In genomic region chr15:68774521-68775293, GRCh38 we compare ENCODE assay signal across 24 cellular contexts. TPM values are rescaled to one million over a fixed set of nuclear protein-coding genes. Genes with fewer than 3 reads are reported as not detected.
A peak's percentile ranks its signal among the peaks of the same experiment; 100 is the strongest.
DNase-seq lines count a peak whose midpoint lies in the region; ATAC-seq and TF ChIP-seq lines count a peak whose summit lies in the region.
"Had no signal": no experiment of that assay in that cellular context is flagged by ENCODE, and none has a peak within 500 bp of the region (broad histone marks: within the 10 kb centered on the region; RNA-seq: fewer than 3 reads in every experiment).

No MANE protein-coding gene starts in this region.

- no peak for TF ChIP-seq POLR2A in sigmoid colon (IDR thresholded peaks at IDR 0.05)
- no peak for TF ChIP-seq POLR2A in right lobe of liver (IDR thresholded peaks at IDR 0.05)

- TF ChIP-seq CTCF in right atrium auricular region (IDR thresholded peaks at IDR 0.05) (no peak), sigmoid colon (IDR thresholded peaks at IDR 0.05) (no peak), right lobe of liver (IDR thresholded peaks at IDR 0.05) (no peak)

- peak overlapping the region; percentile 87 for H3K27ac ChIP-seq in caudate nucleus (ENCODE audit: low read depth, low read length)
- peak overlapping the region; percentile 52 to 79 for H3K27ac ChIP-seq in right atrium auricular region
- peak overlapping the region; percentile 45 to 67 (median 52) for H3K27ac ChIP-seq in sigmoid colon
- H3K27ac ChIP-seq in right lobe of liver = no peak overlapping the region
- H3K27ac ChIP-seq: BLaER1, hepatocyte, parathyroid adenoma, PC-9, SJSA1 had no signal

- ATAC-seq in left colon (no peak), GM19397 (IDR thresholded peaks at IDR 0.05; ENCODE audit: unreplicated experiment) (no peak), right lobe of liver (no peak)
- ATAC-seq: naive thymus-derived CD4-positive, alpha-beta T cell; stimulated activated naive CD8-positive, alpha-beta T cell treated with anti-CD3 and anti-CD28 coated beads, Interleukin-15, Interleukin-2, amounts not matched to agents 100 U/mL and 50 U/mL, for 24 hours had no signal

- peaks cover 0 to 27% of the 10 kb centered on the region in 2 donors for H3K4me1 ChIP-seq in right atrium auricular region
- peaks cover 0 to 24% (median 20%) of the 10 kb centered on the region in 4 donors for H3K4me1 ChIP-seq in sigmoid colon
- H3K4me1 ChIP-seq in right lobe of liver = no peaks in the 10 kb centered on the region
- H3K4me1 ChIP-seq: parathyroid adenoma, SJSA1 had no signal

- intact Hi-C loops in sigmoid colon (cut with DNase I) (no loop called here), left colon (cut with DNase I, micrococcal nuclease) (no loop called here), right lobe of liver (cut with DNase I) (no loop called here)

- no peaks in the 10 kb centered on the region for H3K9me3 ChIP-seq in right atrium auricular region
- H3K9me3 ChIP-seq in sigmoid colon = no peaks in the 10 kb centered on the region
- no peaks in the 10 kb centered on the region for H3K9me3 ChIP-seq in right lobe of liver
- H3K9me3 ChIP-seq: SJSA1 had no signal

- no peak for TF ChIP-seq EP300 in sigmoid colon (IDR thresholded peaks at IDR 0.05)

- DNase-seq in AG08395 (ENCODE audit: low spot score) (peak; percentile 21), caudate nucleus (lab: John Stamatoyannopoulos, UW) (no peak), right atrium auricular region (ENCODE audit: low spot score) (no peak), sigmoid colon (no peak), left colon (no peak), right lobe of liver (no peak), germinal center (ENCODE audit: low spot score) (no peak)
- DNase-seq: activated CD4-positive, alpha-beta memory T cell treated with anti-CD3 and anti-CD28 coated beads, Interleukin-2, amount 10 ng/mL, durations not matched to agents 7 days and 5 days; activated naive CD4-positive, alpha-beta T cell; activated T-cell treated with anti-CD3 and anti-CD28 coated beads, Interleukin-2, amount 50 U/mL, for 1 hour; EL; HCEC 1CT; KBM-7; naive thymus-derived CD4-positive, alpha-beta T cell; NCI-H187 treated with DMSO at 0.1 percent for 48 hours; PC-9; stimulated activated CD4-positive, alpha-beta T cell treated with anti-CD3 and anti-CD28 coated beads, Interleukin-4, amount 100 ng/mL, for 1 hour; stimulated activated naive CD8-positive, alpha-beta T cell treated with anti-CD3 and anti-CD28 coated beads, Interleukin-15, Interleukin-2, amounts not matched to agents 100 U/mL and 50 U/mL, for 24 hours had no signal

- H3K27me3 ChIP-seq in right atrium auricular region (no peaks in the 10 kb centered on the region), sigmoid colon (no peaks in the 10 kb centered on the region), right lobe of liver (no peaks in the 10 kb centered on the region)
- H3K27me3 ChIP-seq: BLaER1, hepatocyte, SJSA1 had no signal

- no peak overlapping the region for H3K4me3 ChIP-seq in right atrium auricular region
- H3K4me3 ChIP-seq in sigmoid colon = no peak overlapping the region
- no peak overlapping the region for H3K4me3 ChIP-seq in right lobe of liver
- H3K4me3 ChIP-seq: BLaER1, hepatocyte, PC-9, SJSA1, smooth muscle cell had no signal

- H3K36me3 ChIP-seq in right atrium auricular region = peaks cover 15% of the 10 kb centered on the region
- H3K36me3 ChIP-seq in sigmoid colon = peaks cover 0 to 20% (median 0%) of the 10 kb centered on the region in 4 donors
- H3K36me3 ChIP-seq in right lobe of liver = peaks cover 0 to 17% (median 0%) of the 10 kb centered on the region in 4 donors

- 95 to 98% methylated on average over 3 of the region's 3 CpGs for WGBS in sigmoid colon, 2 donors
- 92% methylated on average over 3 of the region's 3 CpGs for WGBS in right lobe of liver (ENCODE audit: insufficient coverage, low coverage, low lambda C conversion rate, missing lambda C conversion rate)

RNA-seq across cellular contexts. Expression of gene ANP32A, which starts 46.0 kb away (rescaled TPM):
- 10 to 100 TPM; 60.9 to 69.2 TPM for total RNA-seq in right atrium auricular region
- 10 to 100 TPM; 37.6 to 71.2 (median 58.9) TPM for total RNA-seq in sigmoid colon
- polyA plus RNA-seq in sigmoid colon = 100 to 1,000 TPM in 1 of 3 donors, 10 to 100 TPM in 2; 67.3 to 152 (median 82.1) TPM
- total RNA-seq in left colon = 100 to 1,000 TPM in 1 of 2 donors, 10 to 100 TPM in 1; 91.9 to 122 TPM
- 10 to 100 TPM; 39.9 to 66.6 (median 49.0) TPM for total RNA-seq in right lobe of liver

Comparison
In these comparisons a context has a peak if more than half of its experiments do, and no peak if none do; other contexts are left out.
1. H3K27ac ChIP-seq: peak in caudate nucleus (single experiment), right atrium auricular region (2 of 2) and sigmoid colon (4 of 4); none in right lobe of liver (0 of 3).